14 cellular contexts compared by ENCODE assay signal in the genomic region with DNA sequence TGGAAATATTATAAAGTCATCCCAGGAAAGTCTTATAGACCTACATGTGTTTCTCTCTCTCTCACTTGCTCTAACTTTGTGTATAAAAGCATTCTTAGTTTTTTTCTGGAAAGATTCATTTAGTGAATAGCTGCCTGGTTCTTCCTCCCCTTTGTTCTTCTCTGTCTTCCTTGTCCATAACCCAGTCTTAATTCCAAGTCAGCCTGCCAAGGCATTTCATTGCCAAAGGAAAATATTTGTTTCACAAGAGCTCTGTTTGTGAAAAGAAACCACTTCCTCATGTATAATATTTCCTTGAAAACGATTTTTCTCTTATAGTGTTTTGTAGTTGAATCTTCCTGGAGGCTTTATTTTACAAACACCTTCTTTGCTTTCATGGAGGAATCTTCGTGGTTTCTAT.
A peak's percentile ranks its signal among the peaks of the same experiment; 100 is the strongest.
DNase-seq lines count a peak whose midpoint lies in the region; TF ChIP-seq lines count a peak whose summit lies in the region.
"Had no signal": no experiment of that assay in that cellular context is flagged by ENCODE, and none has a peak within 500 bp of the region (broad histone marks: within the 10 kb centered on the region; RNA-seq: fewer than 3 reads in every experiment).

No MANE protein-coding gene starts in this region.

- H3K27ac ChIP-seq in fibroblast of lung (ENCODE audit: insufficient read depth, low read length) = no peak overlapping the region
- H3K27ac ChIP-seq: dorsolateral prefrontal cortex had no signal

- peaks cover 7% of the 10 kb centered on the region for H3K4me1 ChIP-seq in fibroblast of lung (ENCODE audit: control insufficient read depth, extremely low read depth, insufficient read depth, low read length)

- no peaks in the 10 kb centered on the region for H4K20me1 ChIP-seq in fibroblast of lung (ENCODE audit: control insufficient read depth, extremely low read depth, insufficient read depth, low read length)

- H3K4me3 ChIP-seq in fibroblast of lung (replicated peaks in 1 of 4; ENCODE audit: control extremely low read depth in 1 of 4, insufficient read depth in 1 of 4, low read depth in 3 of 4, low read length in 4 of 4) = no peak overlapping the region
- H3K4me3 ChIP-seq: dorsolateral prefrontal cortex, stomach had no signal

- no peak overlapping the region for H2AFZ ChIP-seq in fibroblast of lung (ENCODE audit: low read length)

- H3K9me3 ChIP-seq in fibroblast of lung (ENCODE audit: control insufficient read depth, insufficient read depth, low read depth, low read length) = no peaks in the 10 kb centered on the region
- H3K9me3 ChIP-seq: stomach had no signal

- no peaks in the 10 kb centered on the region for H3K27me3 ChIP-seq in fibroblast of lung (ENCODE audit: control insufficient read depth, insufficient read depth, low read length)
- H3K27me3 ChIP-seq: dorsolateral prefrontal cortex, stomach had no signal

- H3K36me3 ChIP-seq in fibroblast of lung (ENCODE audit: control insufficient read depth, insufficient read depth, low read length) = no peaks in the 10 kb centered on the region
- H3K36me3 ChIP-seq: stomach had no signal

- TF ChIP-seq POLR2A in erythroblast (IDR thresholded peaks at IDR 0.05; ENCODE audit: low read length) = no peak

- TF ChIP-seq CTCF in fibroblast of lung (conservative IDR thresholded peaks at IDR 0.05 in 1 of 2, IDR thresholded peaks at IDR 0.05 in 1 of 2; ENCODE audit: low read depth in 1 of 2, low read length in 2 of 2) = no peak

- H3K79me2 ChIP-seq in fibroblast of lung (ENCODE audit: control insufficient read depth, insufficient read depth, low read length) = no peaks in the 10 kb centered on the region

- no peak overlapping the region for H3K9ac ChIP-seq in fibroblast of lung (ENCODE audit: insufficient read depth, low read length)

- no peak overlapping the region for H3K4me2 ChIP-seq in fibroblast of lung (ENCODE audit: extremely low read depth, insufficient read depth, low read length)

- DNase-seq in H4 (ENCODE audit: low spot score) (peak; percentile 13), RPMI7951 (ENCODE audit: low read depth) (peak; percentile 6), fibroblast of lung (ENCODE audit: low read depth in 2 of 2) (peak; percentile 38 to 72), retina (peak; percentile 29), erythroblast (lab: John Stamatoyannopoulos, UW) (no peak), hippocampal formation (lab: John Stamatoyannopoulos, UW) (no peak)
- DNase-seq in activated naive CD4-positive, alpha-beta T cell treated with Interleukin-2 at 50 U/mL for 16 hours = no peak
- DNase-seq in activated T-cell treated with anti-CD3 and anti-CD28 coated beads, Interleukin-2, amount 50 U/mL, for 1 hour = no peak
- DNase-seq: activated B cell treated with CpG ODN at 0.5 μM for 24 hours; dorsolateral prefrontal cortex; naive thymus-derived CD4-positive, alpha-beta T cell; NCI-H1694 treated with DMSO at 0.1 percent for 48 hours; SHP77 treated with DMSO at 0.1 percent for 48 hours; stomach had no signal

Comparison
In these comparisons a context has a peak if more than half of its experiments do, and no peak if none do; other contexts are left out.
1. DNase-seq: peak in H4 (single experiment), RPMI7951 (single experiment), fibroblast of lung (2 of 2) and retina (single experiment); none in erythroblast (0 of 2), hippocampal formation (0 of 2), activated naive CD4-positive, alpha-beta T cell treated with Interleukin-2 at 50 U/mL for 16 hours (single experiment) and activated T-cell treated with anti-CD3 and anti-CD28 coated beads, Interleukin-2, amount 50 U/mL, for 1 hour (single experiment).